ENCODE assay signal across 8 cellular contexts in the genomic region with DNA sequence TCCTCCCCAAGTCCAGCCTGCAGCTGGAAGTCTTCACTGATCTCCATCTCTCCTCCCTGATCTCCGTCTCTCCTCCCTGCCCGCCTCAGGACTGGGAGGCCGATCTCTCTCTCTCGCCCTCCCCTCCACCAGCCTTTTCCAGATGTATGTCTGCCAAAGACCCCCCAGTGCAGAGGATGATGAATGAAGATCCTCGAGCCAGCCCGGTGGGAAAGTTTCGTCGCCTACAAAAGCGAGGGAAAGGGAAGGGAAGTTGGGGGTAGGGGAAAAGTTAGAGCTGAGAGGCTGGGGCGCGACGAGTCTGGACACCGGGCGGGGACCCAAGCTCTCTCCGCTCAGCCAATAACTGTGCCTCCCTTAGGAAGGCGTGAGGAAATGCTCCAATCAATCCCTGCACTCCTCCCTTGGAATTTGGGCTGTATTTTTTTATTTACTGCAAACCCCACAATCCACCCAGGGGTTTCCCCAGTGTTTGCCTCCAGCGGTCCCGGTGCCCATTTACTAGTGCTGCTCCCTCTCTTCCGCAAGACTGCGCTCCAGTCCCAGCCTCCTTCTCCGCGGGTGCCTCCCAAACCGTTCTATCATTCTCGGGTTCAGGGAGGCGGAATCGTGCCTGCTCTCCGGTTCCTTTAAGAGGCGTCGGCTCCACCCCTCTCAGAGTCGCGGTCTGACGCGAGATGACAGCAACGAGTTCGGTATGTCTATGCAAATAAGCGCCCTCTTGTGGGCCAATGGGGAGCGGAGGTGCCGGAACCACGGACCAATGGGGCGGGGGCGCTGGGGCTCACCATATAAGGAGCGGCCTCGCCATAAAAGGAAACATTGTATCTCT. TPM values are rescaled to one million over a fixed set of nuclear protein-coding genes. Genes with fewer than 3 reads are reported as not detected.
DNase-seq lines count a peak whose midpoint lies in the region; ATAC-seq and TF ChIP-seq lines count a peak whose summit lies in the region.

Gene SRF (plus strand): TSS at position 818 of the 832 bp plus-strand sequence. CDS start 388 bp downstream, outside the sequence.

- H2AFZ ChIP-seq in SK-N-SH (ENCODE audit: low read depth), result peak within 1 kb of the TSS; percentile 84

- peak within 1 kb of the TSS; percentile 90 for H3K27ac Mint-ChIP-seq in HFFc6
- H3K27ac Mint-ChIP-seq in activated naive CD4-positive, alpha-beta T cell treated with anti-CD3 and anti-CD28 coated beads, Interleukin-2, amount 50 U/mL, for 72 hours, result peak within 1 kb of the TSS; percentile 88 to 94

- peak within 1 kb of the TSS; percentile 89 for H3K4me2 ChIP-seq in SK-N-SH

- H3K4me3 ChIP-seq in SK-N-SH (ENCODE audit: low read depth in 2 of 2, low read length in 1 of 2) (peak within 1 kb of the TSS; percentile 65 to 84), testis (peak within 1 kb of the TSS; percentile 90 to 94)

- peak within 1 kb of the TSS; percentile 87 for H3K9ac ChIP-seq in SK-N-SH

- peaks cover 36% of the 10 kb centered on the region for H3K4me1 Mint-ChIP-seq in HFFc6 (ENCODE audit: low read depth)

- H3K36me3 Mint-ChIP-seq in HFFc6 (ENCODE audit: low read depth), result peaks cover 7% of the 10 kb centered on the region
- H3K36me3 Mint-ChIP-seq in activated naive CD4-positive, alpha-beta T cell treated with anti-CD3 and anti-CD28 coated beads, Interleukin-2, amount 50 U/mL, for 72 hours, result peaks cover 14 to 29% of the 10 kb centered on the region in 2 donors

- H3K79me2 ChIP-seq in SK-N-SH (ENCODE audit: insufficient read depth), result peaks cover 32% of the 10 kb centered on the region

- intact Hi-C loops in testis (cut with DNase I; ENCODE audit: low total_unique reads), result no loop called here

- H3K27me3 ChIP-seq in SK-N-SH (ENCODE audit: insufficient read depth) (no peaks in the 10 kb centered on the region), testis (no peaks in the 10 kb centered on the region)

- under 1% methylated on average over 43 of the region's 43 CpGs for WGBS in SK-N-SH (ENCODE audit: low lambda C conversion rate)
- 0 to 1% methylated on average over 29 to 43 of the region's 43 CpGs for WGBS in testis, 2 donors

- peaks cover 9% of the 10 kb centered on the region in 2 experiments for H3K36me3 ChIP-seq in SK-N-SH (replicated peaks in 1 of 2; ENCODE audit: control insufficient read depth in 1 of 2, insufficient read depth in 2 of 2, low read length in 1 of 2)
- no peaks in the 10 kb centered on the region for H3K36me3 ChIP-seq in testis (ENCODE audit: low read depth, missing control alignments)

- peak; percentile 71 to 78 for ATAC-seq in activated naive CD4-positive, alpha-beta T cell treated with anti-CD3 and anti-CD28 coated beads, Interleukin-2, amount 50 U/mL, for 72 hours

- H3K27ac ChIP-seq in SK-N-SH (ENCODE audit: low read depth in 2 of 2, low read length in 1 of 2) (peak within 1 kb of the TSS; percentile 87 to 91), testis (peak within 1 kb of the TSS; percentile 93 to 99)

- H4K20me1 ChIP-seq in SK-N-SH (ENCODE audit: insufficient read depth), result peaks cover 17% of the 10 kb centered on the region

- 0 out of 2 replicates have a peak, but pooled peaks have one; percentile 6 for TF ChIP-seq RAD21 in SK-N-SH (IDR thresholded peaks at IDR 0.05; ENCODE audit: low read length)

- H3K4me3 Mint-ChIP-seq in HFFc6, result peak within 1 kb of the TSS; percentile 98

- H3K9me2 ChIP-seq in SK-N-SH, result no peaks in the 10 kb centered on the region

- TF ChIP-seq CTCF in HFFc6 (IDR thresholded peaks at IDR 0.05) (no peak), SK-N-SH (IDR thresholded peaks at IDR 0.05) (no peak), testis (IDR thresholded peaks at IDR 0.05) (no peak)

- no peak for TF ChIP-seq EP300 in SK-N-SH (IDR thresholded peaks at IDR 0.05; ENCODE audit: borderline replicate concordance in 1 of 2, low read depth in 1 of 2, low read length in 1 of 2)

- H3F3A ChIP-seq in SK-N-SH (replicated peaks; ENCODE audit: insufficient read depth), result peaks cover 13% of the 10 kb centered on the region

- POLR2A ChIA-PET in SK-N-SH (lab: Yijun Ruan, JAX), result interaction anchor here (1.0 to 1.3 kb wide), 3 partner anchors 28 to 156 kb away, joined by 3 to 6 read pairs (median 3); partner anchors contain the start of genes KLHDC3, MEA1 and RRP36

- DNase-seq in GM04503 (ENCODE audit: low read depth) (peak; percentile 98), HFFc6 (peak; percentile 99), NCI-H1048 (lab: John Stamatoyannopoulos, UW) (peak; percentile 99), SK-N-SH (peak; percentile 78), glomerular endothelial cell (ENCODE audit: extremely low read depth, low read depth, low spot score) (peak; percentile 94), occipital lobe (lab: John Stamatoyannopoulos, UW) (peak; percentile 99), testis (peak; percentile 100)
- DNase-seq in activated naive CD4-positive, alpha-beta T cell treated with anti-CD3 and anti-CD28 coated beads, Interleukin-2, amount 50 U/mL, for 72 hours (ENCODE audit: low spot score in 2 of 2), result peak; percentile 98 to 99

- H3K4me1 ChIP-seq in SK-N-SH (ENCODE audit: control insufficient read depth in 1 of 2, insufficient read depth in 2 of 2, low read depth in 1 of 2, low read length in 1 of 2), result peaks cover 20 to 30% of the 10 kb centered on the region in 2 experiments
- peaks cover 18% of the 10 kb centered on the region for H3K4me1 ChIP-seq in testis

- CTCF ChIA-PET in SK-N-SH (lab: Yijun Ruan, JAX), result interaction anchor here (0.6 to 5.2 kb wide), 12 partner anchors 8 to 269 kb away, joined by 3 to 33 read pairs (median 4); partner anchors contain the start of genes CUL9 and DNPH1

- TF ChIP-seq POLR2A in testis (IDR thresholded peaks at IDR 0.05), result no peak

- H3K9me3 ChIP-seq in SK-N-SH (no peaks in the 10 kb centered on the region), testis (no peaks in the 10 kb centered on the region)

- no peaks in the 10 kb centered on the region for H3K9me3 Mint-ChIP-seq in HFFc6
- no peaks in the 10 kb centered on the region for H3K9me3 Mint-ChIP-seq in activated naive CD4-positive, alpha-beta T cell treated with anti-CD3 and anti-CD28 coated beads, Interleukin-2, amount 50 U/mL, for 72 hours

- H3K27me3 Mint-ChIP-seq in HFFc6 (ENCODE audit: insufficient read depth), result peaks cover 3% of the 10 kb centered on the region; the same call in 1 of the 2 replicates

TF ChIP-seq in SK-N-SH, 30 proteins besides CTCF, POLR2A, EP300 and RAD21:
- TF ChIP-seq CHD2 (IDR thresholded peaks at IDR 0.05; ENCODE audit: low read length, partially characterized antibody) (peak; percentile 93), RXRA (IDR thresholded peaks at IDR 0.05; ENCODE audit: borderline replicate concordance, low read depth) (no peak), RFX5 (IDR thresholded peaks at IDR 0.05; ENCODE audit: low read length) (peak; percentile 66; the same call in 1 of the 2 replicates), ZBTB33 (IDR thresholded peaks at IDR 0.05; ENCODE audit: borderline replicate concordance, low read depth) (peak; percentile 84; the same call in 1 of the 2 replicates), ELF1 (IDR thresholded peaks at IDR 0.05) (no peak), POLR2AphosphoS5 (IDR thresholded peaks at IDR 0.05; ENCODE audit: low read depth, low read length) (peak; percentile 47; the same call in 1 of the 2 replicates), MAX (IDR thresholded peaks at IDR 0.05; ENCODE audit: low read depth) (0 out of 2 replicates have a peak, but pooled peaks have one; percentile 33)
- TF ChIP-seq, protein P1, sequence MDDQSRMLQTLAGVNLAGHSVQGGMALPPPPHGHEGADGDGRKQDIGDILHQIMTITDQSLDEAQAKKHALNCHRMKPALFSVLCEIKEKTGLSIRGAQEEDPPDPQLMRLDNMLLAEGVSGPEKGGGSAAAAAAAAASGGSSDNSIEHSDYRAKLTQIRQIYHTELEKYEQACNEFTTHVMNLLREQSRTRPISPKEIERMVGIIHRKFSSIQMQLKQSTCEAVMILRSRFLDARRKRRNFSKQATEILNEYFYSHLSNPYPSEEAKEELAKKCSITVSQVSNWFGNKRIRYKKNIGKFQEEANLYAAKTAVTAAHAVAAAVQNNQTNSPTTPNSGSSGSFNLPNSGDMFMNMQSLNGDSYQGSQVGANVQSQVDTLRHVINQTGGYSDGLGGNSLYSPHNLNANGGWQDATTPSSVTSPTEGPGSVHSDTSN (IDR thresholded peaks at IDR 0.05), result peak; percentile 23; the same call in 1 of the 2 replicates
TF ChIP-seq in SK-N-SH: peak in this region for 6.

RNA-seq across cellular contexts. Expression of gene SRF, which starts in this region (rescaled TPM):
- 10 to 100 TPM; 37.4 to 49.7 (median 39.3) TPM for total RNA-seq in HFFc6 (2021; fragmentation: NEBNext Ultra II Directional; extraction: Animal tissue kit (Norgen Biotek cat#: 25700))
- polyA plus RNA-seq in SK-N-SH (2012; rRNA removed) (31.7 and 33.8 TPM in 2 replicates), testis (ENCODE audit: insufficient read depth, low read depth, low replicate concordance) (28.4 TPM)
- polyA plus RNA-seq in SK-N-SH (2012; cell fraction: cytosol; rRNA removed), result 19.6 and 25.8 TPM in 2 replicates
- 31.2 and 32.7 TPM in 2 replicates for polyA plus RNA-seq in SK-N-SH (2012; cell fraction: nucleus; rRNA removed)
- 10 to 100 TPM; 31.0 to 42.7 TPM for total RNA-seq in activated naive CD4-positive, alpha-beta T cell treated with anti-CD3 and anti-CD28 coated beads, Interleukin-2, amount 50 U/mL, for 72 hours
- total RNA-seq in glomerular endothelial cell (30.1 and 31.4 TPM in 2 replicates), occipital lobe (11.9 TPM), testis (10 to 100 TPM; 36.5 to 39.2 TPM)

Comparison
In these comparisons a context has a peak if more than half of its experiments do, and no peak if none do; other contexts are left out.
1. Peak in every context shown above with its lines: DNase-seq, ATAC-seq, H3K4me3 ChIP-seq and H3K27ac ChIP-seq.